In genomic region chr3:87076951-87077350, GRCh38 we compare ENCODE assay signal across 13 cellular contexts.
DNase-seq lines count a peak whose midpoint lies in the region; ATAC-seq and TF ChIP-seq lines count a peak whose summit lies in the region.
"Had no signal": no experiment of that assay in that cellular context is flagged by ENCODE, and none has a peak within 500 bp of the region (broad histone marks: within the 10 kb centered on the region; RNA-seq: fewer than 3 reads in every experiment).

No MANE protein-coding gene starts in this region.

- H3K4me1 ChIP-seq in smooth muscle cell (ENCODE audit: low read depth) (no peaks in the 10 kb centered on the region), heart left ventricle (no peaks in the 10 kb centered on the region)

- H3K27me3 ChIP-seq in smooth muscle cell (ENCODE audit: low read depth) (no peaks in the 10 kb centered on the region), heart left ventricle (no peaks in the 10 kb centered on the region)
- H3K27me3 ChIP-seq: sigmoid colon had no signal

- H3K9me3 ChIP-seq in smooth muscle cell (replicated peaks; ENCODE audit: low read depth) (no peaks in the 10 kb centered on the region), heart left ventricle (no peaks in the 10 kb centered on the region)
- H3K9me3 ChIP-seq: sigmoid colon had no signal

- intact Hi-C loops in heart left ventricle (cut with DNase I): no loop called here

- TF ChIP-seq POLR2A in heart left ventricle (IDR thresholded peaks at IDR 0.05): no peak

- H3K9ac ChIP-seq in smooth muscle cell (ENCODE audit: low read depth): peak overlapping the region; percentile 62

- ATAC-seq in GM19395 (IDR thresholded peaks at IDR 0.05; ENCODE audit: unreplicated experiment) (no peak), heart left ventricle (no peak)
- ATAC-seq: natural killer cell had no signal

- H4K20me1 ChIP-seq in smooth muscle cell (ENCODE audit: low read depth): no peaks in the 10 kb centered on the region

- no peaks in the 10 kb centered on the region for H3K79me2 ChIP-seq in smooth muscle cell (ENCODE audit: low read depth)

- no peak overlapping the region for H3K4me3 ChIP-seq in fibroblast of the aortic adventitia (ENCODE audit: low read depth, low read length)
- no peak overlapping the region for H3K4me3 ChIP-seq in smooth muscle cell
- no peak overlapping the region for H3K4me3 ChIP-seq in heart left ventricle
- H3K4me3 ChIP-seq: sigmoid colon had no signal

- peak overlapping the region; percentile 67 for H3K4me2 ChIP-seq in smooth muscle cell

- 21% methylated on average over 3 of the region's 3 CpGs for WGBS in smooth muscle cell (ENCODE audit: low lambda C conversion rate)
- 68 to 79% (median 73%) methylated on average over 3 of the region's 3 CpGs for WGBS in heart left ventricle, 4 donors

- TF ChIP-seq CTCF in fibroblast of the aortic adventitia (IDR thresholded peaks at IDR 0.05; ENCODE audit: insufficient read depth, low read length) (no peak), smooth muscle cell (IDR thresholded peaks at IDR 0.05; ENCODE audit: borderline replicate concordance, insufficient read depth, poor library complexity, severe bottlenecking) (no peak), heart left ventricle (IDR thresholded peaks at IDR 0.05) (no peak)

- no peaks in the 10 kb centered on the region for H3F3A ChIP-seq in smooth muscle cell (ENCODE audit: low read depth)

- DNase-seq in GM04504 (ENCODE audit: low read depth) (peak; percentile 17), RPMI7951 (ENCODE audit: low read depth) (peak; percentile 70), fibroblast of the aortic adventitia (ENCODE audit: low read depth) (peak; percentile 55), smooth muscle cell (lab: John Stamatoyannopoulos, UW; ENCODE audit: unreplicated experiment) (no peak), NCI-H510A treated with DMSO at 0.1 percent for 48 hours (lab: John Stamatoyannopoulos, UW) (no peak), heart left ventricle (no peak)
- DNase-seq: activated B cell treated with CpG ODN at 0.5 μM for 24 hours; activated CD8-positive, alpha-beta memory T cell treated with anti-CD3 and anti-CD28 coated beads, Interleukin-2, amount 50 U/mL, for 48 hours; activated naive CD8-positive, alpha-beta T cell treated with anti-CD3 and anti-CD28 coated beads for 36 hours; natural killer cell; NCI-H2171 treated with DMSO at 0.1 percent for 48 hours; sigmoid colon had no signal

- H3K27ac ChIP-seq in smooth muscle cell (ENCODE audit: low read depth): peak overlapping the region; percentile 68
- H3K27ac ChIP-seq in heart left ventricle: no peak overlapping the region
- H3K27ac ChIP-seq: sigmoid colon had no signal

- H2AFZ ChIP-seq in smooth muscle cell (ENCODE audit: low read depth): no peak overlapping the region

- H3K36me3 ChIP-seq in smooth muscle cell (ENCODE audit: low read depth) (no peaks in the 10 kb centered on the region), heart left ventricle (no peaks in the 10 kb centered on the region)
- H3K36me3 ChIP-seq: sigmoid colon had no signal

Comparison
In these comparisons a context has a peak if more than half of its experiments do, and no peak if none do; other contexts are left out.
1. DNase-seq: peak in GM04504 (single experiment), RPMI7951 (single experiment) and fibroblast of the aortic adventitia (single experiment); none in smooth muscle cell (single experiment), NCI-H510A treated with DMSO at 0.1 percent for 48 hours (single experiment) and heart left ventricle (0 of 5).